ENCODE assay signal across 17 cellular contexts in genomic region chr4:103375278-103375677, GRCh38.
DNase-seq lines count a peak whose midpoint lies in the region; ATAC-seq lines count a peak whose summit lies in the region.
"Had no signal": no experiment of that assay in that cellular context is flagged by ENCODE, and none has a peak within 500 bp of the region (broad histone marks: within the 10 kb centered on the region; RNA-seq: fewer than 3 reads in every experiment).

No MANE protein-coding gene starts in this region.

- H3K9me3 ChIP-seq in HUES6 (ENCODE audit: control insufficient read depth, insufficient read depth, low read depth, low read length), result peaks cover 17% of the 10 kb centered on the region; the same call in 1 of the 2 replicates
- H3K9me3 ChIP-seq: lower lobe of right lung had no signal

- no peaks in the 10 kb centered on the region for H3K27me3 Mint-ChIP-seq in natural killer cell treated with Interleukin-12 subunit alpha and Interleukin-12 subunit beta and Interleukin-15 and Interleukin-18, amount 100 ng/mL, for 72 hours
- H3K27me3 Mint-ChIP-seq: activated naive CD4-positive, alpha-beta T cell treated with anti-CD3 and anti-CD28 coated beads, Interleukin-2, amount 50 U/mL, for 24 hours had no signal

- no peaks in the 10 kb centered on the region for H3K4me1 Mint-ChIP-seq in natural killer cell treated with Interleukin-12 subunit alpha and Interleukin-12 subunit beta and Interleukin-15 and Interleukin-18, amount 100 ng/mL, for 72 hours (ENCODE audit: low read depth in 2 of 2)
- H3K4me1 Mint-ChIP-seq: activated naive CD4-positive, alpha-beta T cell treated with anti-CD3 and anti-CD28 coated beads, Interleukin-2, amount 50 U/mL, for 24 hours had no signal

- H3K9me3 Mint-ChIP-seq in natural killer cell treated with Interleukin-12 subunit alpha and Interleukin-12 subunit beta and Interleukin-15 and Interleukin-18, amount 100 ng/mL, for 72 hours, result peaks cover 7% of the 10 kb centered on the region
- H3K9me3 Mint-ChIP-seq: activated naive CD4-positive, alpha-beta T cell treated with anti-CD3 and anti-CD28 coated beads, Interleukin-2, amount 50 U/mL, for 24 hours had no signal

- no peaks in the 10 kb centered on the region for H3K27me3 ChIP-seq in HUES6 (ENCODE audit: control insufficient read depth, insufficient read depth, low read length)
- H3K27me3 ChIP-seq: BLaER1 treated with 17β-estradiol and CSF1 and Interleukin-3, amounts not matched to agents 10 nM and 100 nM; body of pancreas had no signal

- DNase-seq in A172 (ENCODE audit: low spot score) (peak; percentile 79), astrocyte of the hippocampus (ENCODE audit: low read depth, low spot score) (peak; percentile 15), glomerular visceral epithelial cell (ENCODE audit: extremely low spot score) (peak; percentile 61), T-helper 9 cell (no peak)
- DNase-seq in stimulated activated CD4-positive, alpha-beta T cell treated with anti-CD3 and anti-CD28 coated beads, Interleukin-2, amount 100 ng/mL, for 48 hours, result no peak
- DNase-seq in natural killer cell treated with Interleukin-12 subunit alpha and Interleukin-12 subunit beta and Interleukin-15 and Interleukin-18, amount 100 ng/mL, for 72 hours (ENCODE audit: low spot score), result no peak
- DNase-seq: 8988T; activated T-cell treated with anti-CD3 and anti-CD28 coated beads, Interleukin-2, amount 50 U/mL, for 48 hours; body of pancreas; lower lobe of right lung; NCI-H146; T-helper 1 cell had no signal

- no peak overlapping the region for H3K27ac Mint-ChIP-seq in natural killer cell treated with Interleukin-12 subunit alpha and Interleukin-12 subunit beta and Interleukin-15 and Interleukin-18, amount 100 ng/mL, for 72 hours
- H3K27ac Mint-ChIP-seq: activated naive CD4-positive, alpha-beta T cell treated with anti-CD3 and anti-CD28 coated beads, Interleukin-2, amount 50 U/mL, for 24 hours had no signal

- H3K9ac ChIP-seq in HUES6 (ENCODE audit: low read length), result no peak overlapping the region
- H3K9ac ChIP-seq: BLaER1 treated with 17β-estradiol and CSF1 and Interleukin-3, amounts not matched to agents 10 nM and 100 nM had no signal

- H3K36me3 Mint-ChIP-seq in natural killer cell treated with Interleukin-12 subunit alpha and Interleukin-12 subunit beta and Interleukin-15 and Interleukin-18, amount 100 ng/mL, for 72 hours, result no peaks in the 10 kb centered on the region
- H3K36me3 Mint-ChIP-seq: activated naive CD4-positive, alpha-beta T cell treated with anti-CD3 and anti-CD28 coated beads, Interleukin-2, amount 50 U/mL, for 24 hours had no signal

- H3K4me3 Mint-ChIP-seq in natural killer cell treated with Interleukin-12 subunit alpha and Interleukin-12 subunit beta and Interleukin-15 and Interleukin-18, amount 100 ng/mL, for 72 hours, result no peak overlapping the region
- H3K4me3 Mint-ChIP-seq: activated naive CD4-positive, alpha-beta T cell treated with anti-CD3 and anti-CD28 coated beads, Interleukin-2, amount 50 U/mL, for 24 hours had no signal

- H3K36me3 ChIP-seq in HUES6 (ENCODE audit: control insufficient read depth, insufficient read depth, low read length), result no peaks in the 10 kb centered on the region; the same call in 1 of the 2 replicates
- H3K36me3 ChIP-seq: BLaER1 treated with 17β-estradiol and CSF1 and Interleukin-3, amounts not matched to agents 10 nM and 100 nM; lower lobe of right lung had no signal

- ATAC-seq in GM21381 (IDR thresholded peaks at IDR 0.05; ENCODE audit: unreplicated experiment), result no peak
- ATAC-seq in natural killer cell treated with Interleukin-12 subunit alpha and Interleukin-12 subunit beta and Interleukin-15 and Interleukin-18, amount 100 ng/mL, for 72 hours, result no peak
- ATAC-seq: body of pancreas, lower lobe of right lung had no signal

- peaks cover 21% of the 10 kb centered on the region; the same call in 1 of the 2 replicates for H3K4me1 ChIP-seq in HUES6 (ENCODE audit: control insufficient read depth, insufficient read depth, low read length)
- H3K4me1 ChIP-seq: BLaER1 treated with 17β-estradiol and CSF1 and Interleukin-3, amounts not matched to agents 10 nM and 100 nM; body of pancreas; lower lobe of right lung had no signal

- no peak overlapping the region for H3K4me3 ChIP-seq in HUES6 (ENCODE audit: low read depth, low read length)
- H3K4me3 ChIP-seq: BLaER1 treated with 17β-estradiol and CSF1 and Interleukin-3, amounts not matched to agents 10 nM and 100 nM; body of pancreas; lower lobe of right lung; skin epidermis had no signal

- H3K27ac ChIP-seq in HUES6 (ENCODE audit: low read depth, low read length), result peak overlapping the region; percentile 60; the same call in 1 of the 2 replicates
- H3K27ac ChIP-seq: BLaER1 treated with 17β-estradiol and CSF1 and Interleukin-3, amounts not matched to agents 10 nM and 100 nM; body of pancreas; lower lobe of right lung; skin epidermis had no signal

Comparison
In these comparisons a context has a peak if more than half of its experiments do, and no peak if none do; other contexts are left out.
1. DNase-seq: peak in A172 (single experiment), astrocyte of the hippocampus (single experiment) and glomerular visceral epithelial cell (single experiment); none in T-helper 9 cell (single experiment), stimulated activated CD4-positive, alpha-beta T cell treated with anti-CD3 and anti-CD28 coated beads, Interleukin-2, amount 100 ng/mL, for 48 hours (0 of 2) and natural killer cell treated with Interleukin-12 subunit alpha and Interleukin-12 subunit beta and Interleukin-15 and Interleukin-18, amount 100 ng/mL, for 72 hours (single experiment).